In genomic region chr15:93438310-93438709, GRCh38 we compare ENCODE assay signal across 1 cellular context.
TF ChIP-seq lines count a peak whose summit lies in the region.

No MANE protein-coding gene starts in this region.

TF ChIP-seq in WTC11, 78 proteins besides CTCF, POLR2A, EP300 and RAD21 (continued from another document):
- no peak for TF ChIP-seq SOX15 (CRISPR knock-in tag; IDR thresholded peaks at IDR 0.05)
